14 cellular contexts compared by ENCODE assay signal in genomic region chr4:7783560-7783959, GRCh38.
A peak's percentile ranks its signal among the peaks of the same experiment; 100 is the strongest.
DNase-seq lines count a peak whose midpoint lies in the region; ATAC-seq and TF ChIP-seq lines count a peak whose summit lies in the region.
"Had no signal": no experiment of that assay in that cellular context is flagged by ENCODE, and none has a peak within 500 bp of the region (broad histone marks: within the 10 kb centered on the region; RNA-seq: fewer than 3 reads in every experiment).

No MANE protein-coding gene starts in this region.

- ATAC-seq in HG03469 (IDR thresholded peaks at IDR 0.05; ENCODE audit: unreplicated experiment): no peak
- ATAC-seq: K562; stimulated activated naive B cell treated with anti-CD40 and anti-IgM and Interleukin-4, amounts not matched to agents 10 μg/mL and 1 μg/mL and 100 μg/mL, for 72 hours had no signal

- peaks cover 31% of the 10 kb centered on the region for H3K4me1 Mint-ChIP-seq in activated CD4-positive, alpha-beta T cell treated with anti-CD3 and anti-CD28 coated beads, Interleukin-2, amount 10 ng/mL, durations not matched to agents 24 days and 14 days
- H3K4me1 Mint-ChIP-seq in Calu3 (ENCODE audit: low read depth, unreplicated experiment): no peaks in the 10 kb centered on the region
- peaks cover 58% of the 10 kb centered on the region for H3K4me1 Mint-ChIP-seq in chondrocyte (ENCODE audit: low read depth)
- H3K4me1 Mint-ChIP-seq in osteocyte (ENCODE audit: unreplicated experiment): peaks cover 23% of the 10 kb centered on the region
- H3K4me1 Mint-ChIP-seq: stimulated activated naive B cell treated with anti-CD40 and anti-IgM and Interleukin-4, amounts not matched to agents 10 μg/mL and 1 μg/mL and 100 μg/mL, for 72 hours had no signal

- H3K27ac Mint-ChIP-seq in activated CD4-positive, alpha-beta T cell treated with anti-CD3 and anti-CD28 coated beads, Interleukin-2, amount 10 ng/mL, durations not matched to agents 24 days and 14 days: peak overlapping the region; percentile 16
- H3K27ac Mint-ChIP-seq in Calu3 (ENCODE audit: unreplicated experiment) (peak overlapping the region; percentile 42), chondrocyte (ENCODE audit: unreplicated experiment) (peak overlapping the region; percentile 91), osteocyte (ENCODE audit: unreplicated experiment) (peak overlapping the region; percentile 7)
- H3K27ac Mint-ChIP-seq: stimulated activated naive B cell treated with anti-CD40 and anti-IgM and Interleukin-4, amounts not matched to agents 10 μg/mL and 1 μg/mL and 100 μg/mL, for 72 hours had no signal

- no peaks in the 10 kb centered on the region for H3K9me3 Mint-ChIP-seq in activated CD4-positive, alpha-beta T cell treated with anti-CD3 and anti-CD28 coated beads, Interleukin-2, amount 10 ng/mL, durations not matched to agents 24 days and 14 days
- H3K9me3 Mint-ChIP-seq in Calu3 (ENCODE audit: low read depth, unreplicated experiment) (no peaks in the 10 kb centered on the region), chondrocyte (ENCODE audit: low read depth) (no peaks in the 10 kb centered on the region), osteocyte (ENCODE audit: unreplicated experiment) (no peaks in the 10 kb centered on the region)
- H3K9me3 Mint-ChIP-seq: stimulated activated naive B cell treated with anti-CD40 and anti-IgM and Interleukin-4, amounts not matched to agents 10 μg/mL and 1 μg/mL and 100 μg/mL, for 72 hours had no signal

- no peaks in the 10 kb centered on the region for H3K27me3 Mint-ChIP-seq in activated CD4-positive, alpha-beta T cell treated with anti-CD3 and anti-CD28 coated beads, Interleukin-2, amount 10 ng/mL, durations not matched to agents 24 days and 14 days
- H3K27me3 Mint-ChIP-seq in Calu3 (ENCODE audit: unreplicated experiment): no peaks in the 10 kb centered on the region
- no peaks in the 10 kb centered on the region for H3K27me3 Mint-ChIP-seq in chondrocyte (ENCODE audit: low read depth)
- H3K27me3 Mint-ChIP-seq in osteocyte (ENCODE audit: unreplicated experiment): no peaks in the 10 kb centered on the region

- BruUV-seq in Calu3 (replicated peaks; lab: Mats Ljungman, UMichigan): no TSS peak

- DNase-seq in activated CD4-positive, alpha-beta T cell treated with anti-CD3 and anti-CD28 coated beads, Interleukin-2, amount 10 ng/mL, durations not matched to agents 24 days and 14 days: no peak
- no peak for DNase-seq in activated CD4-positive, alpha-beta T cell treated with anti-CD3 and anti-CD28 coated beads, Interleukin-2, amount 50 U/mL, for 1 hour
- DNase-seq in Calu3: no peak
- DNase-seq in chondrocyte (ENCODE audit: low spot score): peak; percentile 28
- DNase-seq in osteocyte (ENCODE audit: extremely low spot score, unreplicated experiment): no peak
- DNase-seq in 8988T: no peak
- no peak for DNase-seq in NCI-H187 treated with DMSO at 0.1 percent for 48 hours (lab: John Stamatoyannopoulos, UW)
- DNase-seq: kidney glomerular epithelial cell; MV-4-11; NCI-H2029 treated with DMSO at 0.1 percent for 48 hours; NCI-H526 treated with DMSO at 0.1 percent for 48 hours; stimulated activated naive B cell treated with anti-CD40 and anti-IgM and Interleukin-4, amounts not matched to agents 10 μg/mL and 1 μg/mL and 100 μg/mL, for 72 hours had no signal

- TF ChIP-seq CTCF in Calu3 (IDR thresholded peaks at IDR 0.05; ENCODE audit: unreplicated experiment): no peak
- TF ChIP-seq CTCF in chondrocyte (IDR thresholded peaks at IDR 0.05): no peak
- TF ChIP-seq CTCF in osteocyte (IDR thresholded peaks at IDR 0.05): no peak

- CTCF ChIA-PET in Calu3 (lab: Charles Lee): no interaction called here

- no peak overlapping the region for H3K4me3 Mint-ChIP-seq in activated CD4-positive, alpha-beta T cell treated with anti-CD3 and anti-CD28 coated beads, Interleukin-2, amount 10 ng/mL, durations not matched to agents 24 days and 14 days
- H3K4me3 Mint-ChIP-seq in Calu3 (ENCODE audit: low read depth, unreplicated experiment): no peak overlapping the region
- no peak overlapping the region for H3K4me3 Mint-ChIP-seq in chondrocyte (ENCODE audit: unreplicated experiment)
- H3K4me3 Mint-ChIP-seq in osteocyte (ENCODE audit: unreplicated experiment): no peak overlapping the region
- H3K4me3 Mint-ChIP-seq: stimulated activated naive B cell treated with anti-CD40 and anti-IgM and Interleukin-4, amounts not matched to agents 10 μg/mL and 1 μg/mL and 100 μg/mL, for 72 hours had no signal

- intact Hi-C loops in activated CD4-positive, alpha-beta T cell treated with anti-CD3 and anti-CD28 coated beads, Interleukin-2, amount 10 ng/mL, durations not matched to agents 24 days and 14 days (cut with micrococcal nuclease): no loop called here
- intact Hi-C loops in Calu3 (cut with micrococcal nuclease; ENCODE audit: unreplicated experiment): no loop called here

- peaks cover 19% of the 10 kb centered on the region for H3K36me3 Mint-ChIP-seq in activated CD4-positive, alpha-beta T cell treated with anti-CD3 and anti-CD28 coated beads, Interleukin-2, amount 10 ng/mL, durations not matched to agents 24 days and 14 days (ENCODE audit: low read depth)
- no peaks in the 10 kb centered on the region for H3K36me3 Mint-ChIP-seq in Calu3 (ENCODE audit: insufficient read depth, unreplicated experiment)
- peaks cover 39% of the 10 kb centered on the region for H3K36me3 Mint-ChIP-seq in chondrocyte (ENCODE audit: low read depth)
- peaks cover 41% of the 10 kb centered on the region for H3K36me3 Mint-ChIP-seq in osteocyte (ENCODE audit: unreplicated experiment)
- H3K36me3 Mint-ChIP-seq: stimulated activated naive B cell treated with anti-CD40 and anti-IgM and Interleukin-4, amounts not matched to agents 10 μg/mL and 1 μg/mL and 100 μg/mL, for 72 hours had no signal

Comparison
In these comparisons a context has a peak if more than half of its experiments do, and no peak if none do; other contexts are left out.
1. H3K27ac Mint-ChIP-seq: peak in every context shown above with its lines; median percentile 91 in chondrocyte; 42 in Calu3; 16 in activated CD4-positive, alpha-beta T cell treated with anti-CD3 and anti-CD28 coated beads, Interleukin-2, amount 10 ng/mL, durations not matched to agents 24 days and 14 days; 7 in osteocyte.